In genomic region chr22:47091241-47091691, GRCh38 we compare ENCODE assay signal across 10 cellular contexts.
DNase-seq lines count a peak whose midpoint lies in the region; ATAC-seq and TF ChIP-seq lines count a peak whose summit lies in the region.
"Had no signal": no experiment of that assay in that cellular context is flagged by ENCODE, and none has a peak within 500 bp of the region (broad histone marks: within the 10 kb centered on the region; RNA-seq: fewer than 3 reads in every experiment).

No MANE protein-coding gene starts in this region.

- H3K23me2 ChIP-seq in H9 (ENCODE audit: insufficient read length, low read depth, low read length, poor library complexity, severe bottlenecking): peaks cover 4% of the 10 kb centered on the region

- H3K4me3 Mint-ChIP-seq in H9 (peak overlapping the region; percentile 60 to 83), naive B cell (peak overlapping the region; percentile 17 to 84 (median 68))

- no peak overlapping the region for H2BK20ac ChIP-seq in H9 (ENCODE audit: low read depth, low read length, poor library complexity, severe bottlenecking)

- H3K36me3 Mint-ChIP-seq in H9 (ENCODE audit: insufficient read depth in 1 of 3, low read depth in 3 of 3) (peaks cover 2 to 10% (median 8%) of the 10 kb centered on the region in 3 experiments), naive B cell (peaks cover 0 to 7% of the 10 kb centered on the region in 2 donors)

- H4K5ac ChIP-seq in H9 (ENCODE audit: insufficient read length, low read depth, low read length): no peak overlapping the region

- H4K8ac ChIP-seq in H9 (replicated peaks; ENCODE audit: insufficient read length, low read depth, low read length): no peak overlapping the region

- H2AFZ ChIP-seq in H9 (ENCODE audit: low read length): no peak overlapping the region

- no CpG with 5 or more reads among the region's 21 CpGs for WGBS in H9 (ENCODE audit: extremely low coverage, insufficient read length, low lambda C conversion rate)

- H2BK120ac ChIP-seq in H9 (ENCODE audit: low read depth, low read length, poor library complexity, severe bottlenecking): no peak overlapping the region

- H3K27me3 Mint-ChIP-seq in H9 (ENCODE audit: low read depth) (peaks cover 7% of the 10 kb centered on the region), naive B cell (no peaks in the 10 kb centered on the region)

- no peak overlapping the region for H3K23ac ChIP-seq in H9 (ENCODE audit: insufficient read length, low read depth, low read length)

- no peak overlapping the region for H4K91ac ChIP-seq in H9 (ENCODE audit: insufficient read length, low read depth, low read length)

- no peak overlapping the region for H3K18ac ChIP-seq in H9 (ENCODE audit: insufficient read length, low read depth, low read length)

- peaks cover 9 to 23% of the 10 kb centered on the region in 2 experiments; a peak in 4 of 5 replicates for H3K9me3 Mint-ChIP-seq in H9
- H3K9me3 Mint-ChIP-seq in naive B cell: peaks cover 0 to 4% (median 0%) of the 10 kb centered on the region in 7 donors

- POLR2A ChIA-PET in AG04449 (lab: Yijun Ruan, JAX): no interaction called here

- no peak overlapping the region for H3T11ph ChIP-seq in H9 (ENCODE audit: low read length)

- CTCF ChIA-PET in AG04449 (lab: Yijun Ruan, JAX): interaction anchor here (0.9 kb wide), 1 partner anchor 14 kb away, joined by 3 read pairs; no protein-coding TSS in a partner anchor

- ATAC-seq in naive B cell (ENCODE audit: low read depth in 2 of 2) (peak in 1 of 2 donors; percentile 35), GM19035 (IDR thresholded peaks at IDR 0.05; ENCODE audit: unreplicated experiment) (no peak), HG03432 (IDR thresholded peaks at IDR 0.05; ENCODE audit: unreplicated experiment) (no peak)

- H3K4me2 ChIP-seq in H9 (ENCODE audit: insufficient read depth, insufficient read length, low read length): peak overlapping the region; percentile 70

- H3K27ac Mint-ChIP-seq in H9: peak overlapping the region; percentile 5 to 41 (median 30); a peak in 4 of 7 replicates
- H3K27ac Mint-ChIP-seq in naive B cell: peak overlapping the region; percentile 67 to 93 (median 88)
- H3K27ac Mint-ChIP-seq: activated T-helper 2 cell treated with anti-CD3 and anti-CD28 coated beads, Interferon-gamma antibody, Interleukin-2, Interleukin-4, amounts not matched to agents 10 μg/mL and 5 μg/mL and 100 μg/mL, durations not matched to agents 14 hours and 24 hours and 36 hours had no signal

- H2BK5ac ChIP-seq in H9 (ENCODE audit: insufficient read length, low read length): no peak overlapping the region

- TF ChIP-seq CTCF in AG04449 (IDR thresholded peaks at IDR 0.05; ENCODE audit: insufficient read depth, low read length, missing control alignments): no peak
- no peak for TF ChIP-seq CTCF in H9 (conservative IDR thresholded peaks at IDR 0.05)
- TF ChIP-seq CTCF in coronary artery (IDR thresholded peaks at IDR 0.05): no peak

- no peaks in the 10 kb centered on the region for H3K79me2 ChIP-seq in H9 (ENCODE audit: insufficient read depth, low read length)

- H3K4ac ChIP-seq in H9 (ENCODE audit: low read depth, low read length): no peak overlapping the region

- no peak overlapping the region for H3K27ac ChIP-seq in H9 (ENCODE audit: insufficient read length, low read depth, low read length)
- no peak overlapping the region for H3K27ac ChIP-seq in coronary artery
- H3K27ac ChIP-seq: RWPE1 had no signal

- no peaks in the 10 kb centered on the region for H3K27me3 ChIP-seq in H9 (ENCODE audit: insufficient read depth, low read length)

- no peaks in the 10 kb centered on the region; the same call in 1 of the 2 replicates for H3K4me1 ChIP-seq in H9 (ENCODE audit: insufficient read depth, low read length)

- no peaks in the 10 kb centered on the region for H3K79me1 ChIP-seq in H9 (ENCODE audit: insufficient read depth, low read depth, low read length, poor library complexity, severe bottlenecking)

- H3K9me3 ChIP-seq in H9 (ENCODE audit: control insufficient read depth, low read depth, low read length): peaks cover 6% of the 10 kb centered on the region

- no peak overlapping the region for H3K14ac ChIP-seq in H9 (ENCODE audit: insufficient read depth, low read length)

- H3K4me1 Mint-ChIP-seq in H9: peaks cover 36% of the 10 kb centered on the region in 2 experiments
- peaks cover 42 to 59% (median 56%) of the 10 kb centered on the region in 3 donors for H3K4me1 Mint-ChIP-seq in naive B cell

- H3K9ac ChIP-seq in H9 (ENCODE audit: extremely low read depth, insufficient read length, low read length): no peak overlapping the region

- DNase-seq in AG04449 (ENCODE audit: low read depth, low spot score): no peak
- DNase-seq in H9: no peak
- no peak for DNase-seq in coronary artery (ENCODE audit: low spot score)
- no peak for DNase-seq in naive B cell
- DNase-seq in mucosa of gallbladder (ENCODE audit: low spot score): no peak
- no peak for DNase-seq in activated CD4-positive, alpha-beta T cell treated with anti-CD3 and anti-CD28 coated beads, Interleukin-2, amount 50 U/mL, for 48 hours

- peak overlapping the region; percentile 48 for H3K4me3 ChIP-seq in AG04449 (ENCODE audit: low read depth, low read length)
- H3K4me3 ChIP-seq in coronary artery: peak overlapping the region; percentile 62

- no peak overlapping the region for H2AK5ac ChIP-seq in H9 (ENCODE audit: insufficient read length, low read length)

- no peaks in the 10 kb centered on the region for H4K20me1 ChIP-seq in H9 (ENCODE audit: control insufficient read depth, insufficient read depth, insufficient read length)

- H2BK15ac ChIP-seq in H9 (ENCODE audit: low read depth, low read length): no peak overlapping the region

- no peak overlapping the region for H2BK12ac ChIP-seq in H9 (ENCODE audit: insufficient read length, low read depth, low read length)

- H3K56ac ChIP-seq in H9 (ENCODE audit: insufficient read length, low read depth, low read length): no peak overlapping the region
